In genomic region chr7:155580367-155580766, GRCh38 we compare ENCODE assay signal across 21 cellular contexts. TPM values are rescaled to one million over a fixed set of nuclear protein-coding genes. Genes with fewer than 3 reads are reported as not detected.
A peak's percentile ranks its signal among the peaks of the same experiment; 100 is the strongest.
DNase-seq lines count a peak whose midpoint lies in the region; FAIRE-seq and TF ChIP-seq lines count a peak whose summit lies in the region.
"Had no signal": no experiment of that assay in that cellular context is flagged by ENCODE, and none has a peak within 500 bp of the region (broad histone marks: within the 10 kb centered on the region; RNA-seq: fewer than 3 reads in every experiment).

No MANE protein-coding gene starts in this region.

- H3K9me3 ChIP-seq in kidney (ENCODE audit: control insufficient read depth in 1 of 2, low read length in 2 of 2): no peaks in the 10 kb centered on the region
- H3K9me3 ChIP-seq: gastroesophageal sphincter, Peyer's patch, upper lobe of right lung had no signal

- intact Hi-C loops in posterior vena cava (cut with DNase I) (no loop called here), kidney (cut with DNase I) (no loop called here)

- DNase-seq in stimulated activated CD4-positive, alpha-beta T cell treated with anti-CD3 and anti-CD28 coated beads, Interleukin-15, amount 100 ng/mL, for 24 hours: peak; percentile 63
- no peak for DNase-seq in stimulated activated CD4-positive, alpha-beta T cell treated with anti-CD3 and anti-CD28 coated beads, Interleukin-12 subunit alpha, Interleukin-12 subunit beta, amount 100 ng/mL, for 4 hours
- DNase-seq in activated T-cell treated with anti-CD3 and anti-CD28 coated beads, Interleukin-2, amount 50 U/mL, for 24 hours: peak; percentile 39
- DNase-seq in posterior vena cava (ENCODE audit: low spot score): peak; percentile 14
- no peak for DNase-seq in frontal cortex (ENCODE audit: low spot score in 2 of 2)
- no peak for DNase-seq in kidney
- no peak for DNase-seq in anterior cingulate cortex (lab: John Stamatoyannopoulos, UW)
- DNase-seq: activated CD4-positive, alpha-beta T cell treated with anti-CD3 and anti-CD28 coated beads, Interleukin-2, amount 50 U/mL, for 4 hours; dermis blood vessel endothelial cell; KBM-7; NCI-H1105 treated with DMSO at 0.1 percent for 48 hours; NCI-H82 had no signal

- no peaks in the 10 kb centered on the region for H3K9me3 Mint-ChIP-seq in activated T-cell treated with anti-CD3 and anti-CD28 coated beads, Interleukin-2, amount 50 U/mL, for 24 hours
- no peaks in the 10 kb centered on the region for H3K9me3 Mint-ChIP-seq in stimulated activated naive CD8-positive, alpha-beta T cell treated with anti-CD3 and anti-CD28 coated beads, Interleukin-15, Interleukin-2, amounts not matched to agents 100 ng/mL and 50 ng/mL, for 24 hours
- H3K9me3 Mint-ChIP-seq: neural progenitor cell had no signal

- H3K27ac ChIP-seq in kidney (ENCODE audit: low read depth in 2 of 2, low read length in 2 of 2): no peak overlapping the region
- H3K27ac ChIP-seq: gastroesophageal sphincter, neural progenitor cell, Peyer's patch, upper lobe of right lung had no signal

- H3K36me3 Mint-ChIP-seq in activated T-cell treated with anti-CD3 and anti-CD28 coated beads, Interleukin-2, amount 50 U/mL, for 24 hours (ENCODE audit: low read depth): no peaks in the 10 kb centered on the region
- H3K36me3 Mint-ChIP-seq in stimulated activated naive CD8-positive, alpha-beta T cell treated with anti-CD3 and anti-CD28 coated beads, Interleukin-15, Interleukin-2, amounts not matched to agents 100 ng/mL and 50 ng/mL, for 24 hours (ENCODE audit: low read depth): no peaks in the 10 kb centered on the region
- H3K36me3 Mint-ChIP-seq: neural progenitor cell had no signal

- H3K4me3 ChIP-seq in kidney (ENCODE audit: low read length in 2 of 2): no peak overlapping the region
- H3K4me3 ChIP-seq: gastroesophageal sphincter, neural progenitor cell, Peyer's patch, upper lobe of right lung had no signal

- H3K27ac Mint-ChIP-seq in activated T-cell treated with anti-CD3 and anti-CD28 coated beads, Interleukin-2, amount 50 U/mL, for 24 hours: peak overlapping the region; percentile 38
- peak overlapping the region; percentile 52 for H3K27ac Mint-ChIP-seq in stimulated activated naive CD8-positive, alpha-beta T cell treated with anti-CD3 and anti-CD28 coated beads, Interleukin-15, Interleukin-2, amounts not matched to agents 100 ng/mL and 50 ng/mL, for 24 hours
- H3K27ac Mint-ChIP-seq: neural progenitor cell had no signal

- peaks cover 15% of the 10 kb centered on the region for H3K4me1 Mint-ChIP-seq in activated T-cell treated with anti-CD3 and anti-CD28 coated beads, Interleukin-2, amount 50 U/mL, for 24 hours (ENCODE audit: low read depth)
- peaks cover 15% of the 10 kb centered on the region for H3K4me1 Mint-ChIP-seq in stimulated activated naive CD8-positive, alpha-beta T cell treated with anti-CD3 and anti-CD28 coated beads, Interleukin-15, Interleukin-2, amounts not matched to agents 100 ng/mL and 50 ng/mL, for 24 hours (ENCODE audit: low read depth)

- peaks cover 34% of the 10 kb centered on the region for H3K27me3 Mint-ChIP-seq in activated T-cell treated with anti-CD3 and anti-CD28 coated beads, Interleukin-2, amount 50 U/mL, for 24 hours
- H3K27me3 Mint-ChIP-seq in stimulated activated naive CD8-positive, alpha-beta T cell treated with anti-CD3 and anti-CD28 coated beads, Interleukin-15, Interleukin-2, amounts not matched to agents 100 ng/mL and 50 ng/mL, for 24 hours: peaks cover 32% of the 10 kb centered on the region

- no peak overlapping the region for H3K4me3 Mint-ChIP-seq in activated T-cell treated with anti-CD3 and anti-CD28 coated beads, Interleukin-2, amount 50 U/mL, for 24 hours
- no peak overlapping the region for H3K4me3 Mint-ChIP-seq in stimulated activated naive CD8-positive, alpha-beta T cell treated with anti-CD3 and anti-CD28 coated beads, Interleukin-15, Interleukin-2, amounts not matched to agents 100 ng/mL and 50 ng/mL, for 24 hours
- H3K4me3 Mint-ChIP-seq: neural progenitor cell had no signal

- no peak for TF ChIP-seq CTCF in kidney (IDR thresholded peaks at IDR 0.05; ENCODE audit: borderline replicate concordance, extremely low read depth, insufficient read depth)

- FAIRE-seq in frontal cortex (lab: Jason Lieb, UNC) (no peak), kidney (lab: Jason Lieb, UNC) (no peak)

- no peaks in the 10 kb centered on the region for H3K4me1 ChIP-seq in kidney (ENCODE audit: control insufficient read depth in 1 of 2, insufficient read depth in 1 of 2, low read depth in 1 of 2, low read length in 2 of 2)
- H3K4me1 ChIP-seq: gastroesophageal sphincter, neural progenitor cell, Peyer's patch, upper lobe of right lung had no signal

- no peaks in the 10 kb centered on the region for H3K36me3 ChIP-seq in kidney (ENCODE audit: control insufficient read depth in 1 of 2, insufficient read depth in 2 of 2, low read length in 2 of 2)
- H3K36me3 ChIP-seq: gastroesophageal sphincter, neural progenitor cell, Peyer's patch, upper lobe of right lung had no signal

- H3K9ac ChIP-seq in kidney (ENCODE audit: low read length in 2 of 2): no peak overlapping the region
- H3K9ac ChIP-seq: neural progenitor cell had no signal

RNA-seq across cellular contexts. Expression of gene CNPY1, which starts 34.0 kb away (rescaled TPM):
- total RNA-seq in posterior vena cava: not detected
- total RNA-seq in frontal cortex: under 0.01 TPM
- not detected for total RNA-seq in kidney
- not detected for polyA plus RNA-seq in kidney (ENCODE audit: insufficient read depth, low read depth, low replicate concordance)
- total RNA-seq: dermis blood vessel endothelial cell, G401, gastroesophageal sphincter, mononuclear cell, renal cortical epithelial cell, upper lobe of right lung had no signal
- polyA plus RNA-seq: BJ had no signal

Comparison
In these comparisons a context has a peak if more than half of its experiments do, and no peak if none do; other contexts are left out.
1. DNase-seq: peak in stimulated activated CD4-positive, alpha-beta T cell treated with anti-CD3 and anti-CD28 coated beads, Interleukin-15, amount 100 ng/mL, for 24 hours (single experiment), activated T-cell treated with anti-CD3 and anti-CD28 coated beads, Interleukin-2, amount 50 U/mL, for 24 hours (single experiment) and posterior vena cava (single experiment); none in stimulated activated CD4-positive, alpha-beta T cell treated with anti-CD3 and anti-CD28 coated beads, Interleukin-12 subunit alpha, Interleukin-12 subunit beta, amount 100 ng/mL, for 4 hours (single experiment), frontal cortex (0 of 2), kidney (single experiment) and anterior cingulate cortex (0 of 58).